Comparison of ENCODE assay signal across 8 cellular contexts in genomic region chr3:31567036-31567435, GRCh38. TPM values are rescaled to one million over a fixed set of nuclear protein-coding genes. Genes with fewer than 3 reads are reported as not detected.
DNase-seq lines count a peak whose midpoint lies in the region; ATAC-seq lines count a peak whose summit lies in the region.

No MANE protein-coding gene starts in this region.

- peaks cover 92% of the 10 kb centered on the region for H3K4me1 ChIP-seq in CD4-positive, alpha-beta memory T cell (ENCODE audit: insufficient read depth, low read length)

- H3K9me3 ChIP-seq in CD4-positive, alpha-beta memory T cell (ENCODE audit: control insufficient read depth in 1 of 2, low read length in 2 of 2), result no peaks in the 10 kb centered on the region

- DNase-seq in CD4-positive, alpha-beta memory T cell, result peak in 3 of 5 donors; percentile 19 to 43 (median 25)
- DNase-seq in RPMI8226 (peak; percentile 28), iris pigment epithelial cell (ENCODE audit: low read depth) (peak; percentile 13), HPDE6-E6E7 (ENCODE audit: extremely low spot score) (no peak), SK-N-DZ (ENCODE audit: low spot score) (no peak)

- H3K27ac ChIP-seq in CD4-positive, alpha-beta memory T cell (ENCODE audit: low read depth, low read length), result no peak overlapping the region

- H3K27me3 ChIP-seq in CD4-positive, alpha-beta memory T cell (ENCODE audit: insufficient read depth, low read length), result no peaks in the 10 kb centered on the region

- peak overlapping the region in 4 of 7 donors; percentile 11 to 61 (median 38) for H3K27ac Mint-ChIP-seq in CD4-positive, alpha-beta memory T cell

- POLR2A ChIA-PET in CD4-positive, alpha-beta memory T cell (lab: Charles Lee; ENCODE audit: partially characterized antibody), result interaction anchor here (1.3 kb wide), 1 partner anchor 34 kb away, joined by 5 read pairs; the partner anchor contains the start of gene STT3B

- H3K9me3 Mint-ChIP-seq in CD4-positive, alpha-beta memory T cell, result peaks cover 0 to 4% (median 0%) of the 10 kb centered on the region in 8 donors

- CTCF ChIA-PET in CD4-positive, alpha-beta memory T cell (lab: Charles Lee; ENCODE audit: partially characterized antibody), result interaction anchor here (0.8 to 2.2 kb wide), 3 partner anchors 9 to 104 kb away, joined by 4 to 9 read pairs (median 7); no protein-coding TSS in a partner anchor

- H3K36me3 Mint-ChIP-seq in CD4-positive, alpha-beta memory T cell, result no peaks in the 10 kb centered on the region

- H3K4me3 ChIP-seq in CD4-positive, alpha-beta memory T cell (ENCODE audit: low read length in 2 of 2), result no peak overlapping the region

- H3K36me3 ChIP-seq in CD4-positive, alpha-beta memory T cell (ENCODE audit: insufficient read depth, low read length), result no peaks in the 10 kb centered on the region

- peaks cover 72 to 90% (median 83%) of the 10 kb centered on the region in 4 donors for H3K4me1 Mint-ChIP-seq in CD4-positive, alpha-beta memory T cell

- peak; percentile 79 for ATAC-seq in GM18867 (IDR thresholded peaks at IDR 0.05; ENCODE audit: unreplicated experiment)
- ATAC-seq in GM19467 (IDR thresholded peaks at IDR 0.05; ENCODE audit: unreplicated experiment), result no peak
- ATAC-seq in GM19035 (IDR thresholded peaks at IDR 0.05; ENCODE audit: unreplicated experiment), result no peak

- H3K27me3 Mint-ChIP-seq in CD4-positive, alpha-beta memory T cell, result no peaks in the 10 kb centered on the region

- peak overlapping the region in 7 of 8 donors; percentile 1 to 72 (median 54) for H3K4me3 Mint-ChIP-seq in CD4-positive, alpha-beta memory T cell

- intact Hi-C loops in CD4-positive, alpha-beta memory T cell (cut with micrococcal nuclease), result loop anchor here (2.0 kb wide), 2 partner anchors 14 to 16 kb away; no protein-coding TSS in a partner anchor

RNA-seq across cellular contexts. Expression of gene STT3B, which starts 34.3 kb away (rescaled TPM):
- 100 to 1,000 TPM; 145 to 154 TPM for total RNA-seq in CD4-positive, alpha-beta memory T cell
- polyA plus RNA-seq in CD4-positive, alpha-beta memory T cell, result 100 to 1,000 TPM; 165 to 183 TPM
- polyA plus RNA-seq in SK-N-DZ (2014; cell fraction: cytosol; rRNA removed), result 117 and 119 TPM in 2 replicates
- 80.6 and 94.8 TPM in 2 replicates for polyA plus RNA-seq in SK-N-DZ (2014; cell fraction: nucleus; rRNA removed)

Comparison
In these comparisons a context has a peak if more than half of its experiments do, and no peak if none do; other contexts are left out.
1. DNase-seq: peak in CD4-positive, alpha-beta memory T cell (3 of 5), RPMI8226 (single experiment) and iris pigment epithelial cell (single experiment); none in HPDE6-E6E7 (single experiment) and SK-N-DZ (single experiment).